ENCODE assay signal across 9 cellular contexts in the genomic region with DNA sequence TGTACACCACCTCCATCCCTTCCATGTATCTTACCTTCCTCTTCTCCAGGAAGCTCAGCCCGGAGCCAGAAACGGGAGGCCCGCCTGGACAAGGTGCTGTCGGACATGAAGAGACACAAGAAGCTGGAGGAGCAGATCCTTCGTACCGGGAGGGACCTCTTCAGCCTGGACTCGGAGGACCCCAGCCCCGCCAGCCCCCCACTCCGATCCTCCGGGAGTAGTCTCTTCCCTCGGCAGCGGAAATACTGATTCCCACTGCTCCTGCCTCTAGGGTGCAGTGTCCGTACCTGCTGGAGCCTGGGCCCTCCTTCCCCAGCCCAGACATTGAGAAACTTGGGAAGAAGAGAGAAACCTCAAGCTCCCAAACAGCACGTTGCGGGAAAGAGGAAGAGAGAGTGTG. TPM values are rescaled to one million over a fixed set of nuclear protein-coding genes. Genes with fewer than 3 reads are reported as not detected.
DNase-seq lines count a peak whose midpoint lies in the region; ATAC-seq and TF ChIP-seq lines count a peak whose summit lies in the region.
"Had no signal": no experiment of that assay in that cellular context is flagged by ENCODE, and none has a peak within 500 bp of the region (broad histone marks: within the 10 kb centered on the region; RNA-seq: fewer than 3 reads in every experiment).

No MANE protein-coding gene starts in this region.

- ATAC-seq in GM19452 (IDR thresholded peaks at IDR 0.05; ENCODE audit: unreplicated experiment) (no peak), GM18519 (IDR thresholded peaks at IDR 0.05; ENCODE audit: low FRiP score, unreplicated experiment) (no peak)

- TF ChIP-seq POLR2A in Raji (IDR thresholded peaks at IDR 0.05; ENCODE audit: insufficient read depth, low read depth, low read length), result 0 out of 2 replicates have a peak, but pooled peaks have one; percentile 4

- H3K4me3 ChIP-seq in GM12864 (ENCODE audit: low read depth, low read length), result peak overlapping the region; percentile 90
- peak overlapping the region; percentile 81 for H3K4me3 ChIP-seq in skeletal muscle satellite cell (ENCODE audit: low read length)

- peak overlapping the region; percentile 87 for H3K4me2 ChIP-seq in skeletal muscle satellite cell (ENCODE audit: low read length)

- peaks cover 8% of the 10 kb centered on the region for H3K36me3 ChIP-seq in skeletal muscle satellite cell (ENCODE audit: insufficient read depth, low read length)

- no peaks in the 10 kb centered on the region for H3K9me3 ChIP-seq in skeletal muscle satellite cell (replicated peaks; ENCODE audit: low read length)

- H3K9ac ChIP-seq in skeletal muscle satellite cell (ENCODE audit: low read depth, low read length), result peak overlapping the region; percentile 83

- no peaks in the 10 kb centered on the region for H3K27me3 ChIP-seq in skeletal muscle satellite cell (ENCODE audit: control insufficient read depth, insufficient read depth, low read length)

- H3K27ac ChIP-seq in epithelial cell of prostate, result peak overlapping the region; percentile 96
- H3K27ac ChIP-seq: VCaP had no signal

- H3K4me1 ChIP-seq in skeletal muscle satellite cell (ENCODE audit: control insufficient read depth, insufficient read depth, low read length), result peaks cover 61% of the 10 kb centered on the region

- DNase-seq in GM12864 (ENCODE audit: low read depth), result no peak
- no peak for DNase-seq in epithelial cell of prostate (ENCODE audit: low read depth, low spot score)
- DNase-seq in KBM-7, result no peak
- DNase-seq in NCI-H1436 treated with DMSO at 0.1 percent for 48 hours (lab: John Stamatoyannopoulos, UW), result no peak

- no peak for TF ChIP-seq CTCF in GM12864 (IDR thresholded peaks at IDR 0.05; ENCODE audit: low read depth, low read length, missing control alignments)

- in situ Hi-C loops in KBM-7 (cut with MboI; ENCODE audit: low pct_unique_long_range_greater_than_20kb, low sequenced_read_pairs), result no loop called here

RNA-seq across cellular contexts. Expression of gene MVP, which starts 0.8 kb away (rescaled TPM):
- total RNA-seq in skeletal muscle satellite cell (2012; rRNA removed), result 301 and 302 TPM in 2 replicates

RNA-seq across cellular contexts. Expression of gene PAGR1, which starts 3.6 kb away (rescaled TPM):
- 18.6 and 19.8 TPM in 2 replicates for total RNA-seq in skeletal muscle satellite cell (2012; rRNA removed)

RNA-seq across cellular contexts. Expression of gene PRRT2, which starts 7.5 kb away (rescaled TPM):
- 0.25 and 2.0 TPM in 2 replicates for total RNA-seq in skeletal muscle satellite cell (2012; rRNA removed)

RNA-seq across cellular contexts. Expression of gene MAZ, which starts 13.2 kb away (rescaled TPM):
- total RNA-seq in skeletal muscle satellite cell (2012; rRNA removed), result 167 and 206 TPM in 2 replicates

RNA-seq across cellular contexts. Expression of gene KIF22, which starts 29.0 kb away (rescaled TPM):
- 34.5 and 46.1 TPM in 2 replicates for total RNA-seq in skeletal muscle satellite cell (2012; rRNA removed)
